Comparison of ENCODE assay signal across 1 cellular context in the genomic region with DNA sequence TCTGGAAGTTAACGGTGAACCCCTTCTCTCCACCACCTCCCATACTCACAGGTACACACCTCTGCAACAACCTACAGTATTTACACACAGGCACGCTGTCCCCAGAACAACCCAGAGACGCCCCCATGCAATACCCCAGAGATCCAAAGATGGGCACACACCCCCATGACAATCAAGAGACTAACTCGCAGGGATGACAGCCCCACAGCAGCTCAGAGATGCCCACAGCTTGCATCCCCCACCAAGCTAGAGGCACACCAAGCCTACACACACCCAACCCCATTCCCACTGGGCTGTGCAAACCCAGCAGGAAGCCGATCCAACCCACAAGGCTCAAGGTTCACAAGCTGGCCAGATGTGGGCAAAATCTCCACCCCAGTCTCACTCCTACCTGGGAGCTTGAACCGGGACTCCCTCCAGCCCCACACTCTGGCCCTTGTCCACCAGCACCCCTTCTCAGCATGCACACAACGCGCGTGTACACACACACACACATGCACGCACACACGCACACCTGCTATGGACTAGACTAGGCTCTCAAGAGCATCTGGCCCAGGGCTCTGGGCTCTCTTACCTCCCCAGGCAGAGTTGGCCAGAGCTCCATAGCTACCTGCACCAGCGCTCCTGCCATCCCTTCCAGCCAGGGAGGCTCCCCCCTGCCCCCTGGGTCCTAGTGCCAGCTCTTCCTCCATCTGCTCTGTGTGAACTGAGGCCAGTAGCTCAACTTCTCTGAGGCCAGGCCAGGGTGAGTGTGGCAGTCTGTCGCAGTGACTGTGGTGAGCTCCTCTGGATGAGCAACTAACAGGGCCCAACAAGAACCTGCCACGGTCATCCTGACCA.
TF ChIP-seq lines count a peak whose summit lies in the region.

No MANE protein-coding gene starts in this region.

TF ChIP-seq in HepG2, 621 proteins besides CTCF, POLR2A, EP300 and RAD21 (continued from another document and continues in another):
- TF ChIP-seq MLLT10 (CRISPR knock-in tag; IDR thresholded peaks at IDR 0.05) (no peak), ZNF616 (CRISPR knock-in tag; IDR thresholded peaks at IDR 0.05; ENCODE audit: low read depth) (peak; percentile 40; the same call in 1 of the 2 replicates), REPIN1 (CRISPR knock-in tag; IDR thresholded peaks at IDR 0.05; ENCODE audit: borderline replicate concordance, low read depth) (peak; percentile 38; the same call in 1 of the 2 replicates), FIP1L1 (IDR thresholded peaks at IDR 0.05; ENCODE audit: borderline replicate concordance, insufficient read depth, low read depth, low read length) (no peak), PRPF4 (IDR thresholded peaks at IDR 0.05; ENCODE audit: low read depth, low read length, poor library complexity, severe bottlenecking) (no peak), SAP130 (CRISPR knock-in tag; IDR thresholded peaks at IDR 0.05; ENCODE audit: low read depth) (peak; percentile 65), MATR3 (CRISPR knock-in tag; IDR thresholded peaks at IDR 0.05) (no peak), ZNF335 (CRISPR knock-in tag; IDR thresholded peaks at IDR 0.05) (no peak), ZNF263 (CRISPR knock-in tag; IDR thresholded peaks at IDR 0.05) (no peak; the same call in 1 of the 2 replicates), HES4 (CRISPR knock-in tag; IDR thresholded peaks at IDR 0.05; ENCODE audit: borderline replicate concordance) (no peak), ZKSCAN1 (IDR thresholded peaks at IDR 0.05; ENCODE audit: low read length) (no peak), ZNF121 (CRISPR knock-in tag; IDR thresholded peaks at IDR 0.05) (no peak), CHD4 (IDR thresholded peaks at IDR 0.05; ENCODE audit: borderline replicate concordance, low read length) (no peak), ZNF205 (CRISPR knock-in tag; IDR thresholded peaks at IDR 0.05) (no peak), YEATS4 (CRISPR knock-in tag; IDR thresholded peaks at IDR 0.05; ENCODE audit: borderline replicate concordance) (peak; percentile 77), KAT7 (CRISPR knock-in tag; IDR thresholded peaks at IDR 0.05; ENCODE audit: borderline replicate concordance) (no peak), ZNF879 (CRISPR knock-in tag; IDR thresholded peaks at IDR 0.05) (no peak), JDP2 (CRISPR knock-in tag; IDR thresholded peaks at IDR 0.05; ENCODE audit: borderline replicate concordance) (no peak), GLI4 (CRISPR knock-in tag; IDR thresholded peaks at IDR 0.05; ENCODE audit: borderline replicate concordance) (no peak), NR1H2 (CRISPR knock-in tag; IDR thresholded peaks at IDR 0.05; ENCODE audit: borderline replicate concordance, low read depth) (no peak), SRSF9 (IDR thresholded peaks at IDR 0.05; ENCODE audit: borderline replicate concordance, insufficient read depth, low read depth, low read length, poor library complexity, severe bottlenecking) (no peak), SNAPC2 (CRISPR knock-in tag; IDR thresholded peaks at IDR 0.05) (no peak), FOXK2 (IDR thresholded peaks at IDR 0.05) (no peak), NFKB2 (CRISPR knock-in tag; IDR thresholded peaks at IDR 0.05; ENCODE audit: borderline replicate concordance) (no peak; the same call in 1 of the 2 replicates), HOXA3 (CRISPR knock-in tag; IDR thresholded peaks at IDR 0.05) (peak; percentile 13; the same call in 1 of the 2 replicates), ZNF713 (CRISPR knock-in tag; IDR thresholded peaks at IDR 0.05) (no peak)
- TF ChIP-seq, protein P1, sequence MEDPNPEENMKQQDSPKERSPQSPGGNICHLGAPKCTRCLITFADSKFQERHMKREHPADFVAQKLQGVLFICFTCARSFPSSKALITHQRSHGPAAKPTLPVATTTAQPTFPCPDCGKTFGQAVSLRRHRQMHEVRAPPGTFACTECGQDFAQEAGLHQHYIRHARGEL (CRISPR knock-in tag; IDR thresholded peaks at IDR 0.05) = no peak
- TF ChIP-seq, protein P2, sequence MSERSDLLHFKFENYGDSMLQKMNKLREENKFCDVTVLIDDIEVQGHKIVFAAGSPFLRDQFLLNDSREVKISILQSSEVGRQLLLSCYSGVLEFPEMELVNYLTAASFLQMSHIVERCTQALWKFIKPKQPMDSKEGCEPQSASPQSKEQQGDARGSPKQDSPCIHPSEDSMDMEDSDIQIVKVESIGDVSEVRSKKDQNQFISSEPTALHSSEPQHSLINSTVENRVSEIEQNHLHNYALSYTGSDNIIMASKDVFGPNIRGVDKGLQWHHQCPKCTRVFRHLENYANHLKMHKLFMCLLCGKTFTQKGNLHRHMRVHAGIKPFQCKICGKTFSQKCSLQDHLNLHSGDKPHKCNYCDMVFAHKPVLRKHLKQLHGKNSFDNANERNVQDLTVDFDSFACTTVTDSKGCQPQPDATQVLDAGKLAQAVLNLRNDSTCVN (CRISPR knock-in tag; IDR thresholded peaks at IDR 0.05; ENCODE audit: borderline replicate concordance) = no peak
- TF ChIP-seq, protein P3, sequence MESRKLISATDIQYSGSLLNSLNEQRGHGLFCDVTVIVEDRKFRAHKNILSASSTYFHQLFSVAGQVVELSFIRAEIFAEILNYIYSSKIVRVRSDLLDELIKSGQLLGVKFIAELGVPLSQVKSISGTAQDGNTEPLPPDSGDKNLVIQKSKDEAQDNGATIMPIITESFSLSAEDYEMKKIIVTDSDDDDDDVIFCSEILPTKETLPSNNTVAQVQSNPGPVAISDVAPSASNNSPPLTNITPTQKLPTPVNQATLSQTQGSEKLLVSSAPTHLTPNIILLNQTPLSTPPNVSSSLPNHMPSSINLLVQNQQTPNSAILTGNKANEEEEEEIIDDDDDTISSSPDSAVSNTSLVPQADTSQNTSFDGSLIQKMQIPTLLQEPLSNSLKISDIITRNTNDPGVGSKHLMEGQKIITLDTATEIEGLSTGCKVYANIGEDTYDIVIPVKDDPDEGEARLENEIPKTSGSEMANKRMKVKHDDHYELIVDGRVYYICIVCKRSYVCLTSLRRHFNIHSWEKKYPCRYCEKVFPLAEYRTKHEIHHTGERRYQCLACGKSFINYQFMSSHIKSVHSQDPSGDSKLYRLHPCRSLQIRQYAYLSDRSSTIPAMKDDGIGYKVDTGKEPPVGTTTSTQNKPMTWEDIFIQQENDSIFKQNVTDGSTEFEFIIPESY (CRISPR knock-in tag; IDR thresholded peaks at IDR 0.05) = no peak
- TF ChIP-seq, protein P4, sequence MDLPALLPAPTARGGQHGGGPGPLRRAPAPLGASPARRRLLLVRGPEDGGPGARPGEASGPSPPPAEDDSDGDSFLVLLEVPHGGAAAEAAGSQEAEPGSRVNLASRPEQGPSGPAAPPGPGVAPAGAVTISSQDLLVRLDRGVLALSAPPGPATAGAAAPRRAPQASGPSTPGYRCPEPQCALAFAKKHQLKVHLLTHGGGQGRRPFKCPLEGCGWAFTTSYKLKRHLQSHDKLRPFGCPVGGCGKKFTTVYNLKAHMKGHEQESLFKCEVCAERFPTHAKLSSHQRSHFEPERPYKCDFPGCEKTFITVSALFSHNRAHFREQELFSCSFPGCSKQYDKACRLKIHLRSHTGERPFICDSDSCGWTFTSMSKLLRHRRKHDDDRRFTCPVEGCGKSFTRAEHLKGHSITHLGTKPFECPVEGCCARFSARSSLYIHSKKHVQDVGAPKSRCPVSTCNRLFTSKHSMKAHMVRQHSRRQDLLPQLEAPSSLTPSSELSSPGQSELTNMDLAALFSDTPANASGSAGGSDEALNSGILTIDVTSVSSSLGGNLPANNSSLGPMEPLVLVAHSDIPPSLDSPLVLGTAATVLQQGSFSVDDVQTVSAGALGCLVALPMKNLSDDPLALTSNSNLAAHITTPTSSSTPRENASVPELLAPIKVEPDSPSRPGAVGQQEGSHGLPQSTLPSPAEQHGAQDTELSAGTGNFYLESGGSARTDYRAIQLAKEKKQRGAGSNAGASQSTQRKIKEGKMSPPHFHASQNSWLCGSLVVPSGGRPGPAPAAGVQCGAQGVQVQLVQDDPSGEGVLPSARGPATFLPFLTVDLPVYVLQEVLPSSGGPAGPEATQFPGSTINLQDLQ (CRISPR knock-in tag; IDR thresholded peaks at IDR 0.05) = no peak
- TF ChIP-seq, protein P5, sequence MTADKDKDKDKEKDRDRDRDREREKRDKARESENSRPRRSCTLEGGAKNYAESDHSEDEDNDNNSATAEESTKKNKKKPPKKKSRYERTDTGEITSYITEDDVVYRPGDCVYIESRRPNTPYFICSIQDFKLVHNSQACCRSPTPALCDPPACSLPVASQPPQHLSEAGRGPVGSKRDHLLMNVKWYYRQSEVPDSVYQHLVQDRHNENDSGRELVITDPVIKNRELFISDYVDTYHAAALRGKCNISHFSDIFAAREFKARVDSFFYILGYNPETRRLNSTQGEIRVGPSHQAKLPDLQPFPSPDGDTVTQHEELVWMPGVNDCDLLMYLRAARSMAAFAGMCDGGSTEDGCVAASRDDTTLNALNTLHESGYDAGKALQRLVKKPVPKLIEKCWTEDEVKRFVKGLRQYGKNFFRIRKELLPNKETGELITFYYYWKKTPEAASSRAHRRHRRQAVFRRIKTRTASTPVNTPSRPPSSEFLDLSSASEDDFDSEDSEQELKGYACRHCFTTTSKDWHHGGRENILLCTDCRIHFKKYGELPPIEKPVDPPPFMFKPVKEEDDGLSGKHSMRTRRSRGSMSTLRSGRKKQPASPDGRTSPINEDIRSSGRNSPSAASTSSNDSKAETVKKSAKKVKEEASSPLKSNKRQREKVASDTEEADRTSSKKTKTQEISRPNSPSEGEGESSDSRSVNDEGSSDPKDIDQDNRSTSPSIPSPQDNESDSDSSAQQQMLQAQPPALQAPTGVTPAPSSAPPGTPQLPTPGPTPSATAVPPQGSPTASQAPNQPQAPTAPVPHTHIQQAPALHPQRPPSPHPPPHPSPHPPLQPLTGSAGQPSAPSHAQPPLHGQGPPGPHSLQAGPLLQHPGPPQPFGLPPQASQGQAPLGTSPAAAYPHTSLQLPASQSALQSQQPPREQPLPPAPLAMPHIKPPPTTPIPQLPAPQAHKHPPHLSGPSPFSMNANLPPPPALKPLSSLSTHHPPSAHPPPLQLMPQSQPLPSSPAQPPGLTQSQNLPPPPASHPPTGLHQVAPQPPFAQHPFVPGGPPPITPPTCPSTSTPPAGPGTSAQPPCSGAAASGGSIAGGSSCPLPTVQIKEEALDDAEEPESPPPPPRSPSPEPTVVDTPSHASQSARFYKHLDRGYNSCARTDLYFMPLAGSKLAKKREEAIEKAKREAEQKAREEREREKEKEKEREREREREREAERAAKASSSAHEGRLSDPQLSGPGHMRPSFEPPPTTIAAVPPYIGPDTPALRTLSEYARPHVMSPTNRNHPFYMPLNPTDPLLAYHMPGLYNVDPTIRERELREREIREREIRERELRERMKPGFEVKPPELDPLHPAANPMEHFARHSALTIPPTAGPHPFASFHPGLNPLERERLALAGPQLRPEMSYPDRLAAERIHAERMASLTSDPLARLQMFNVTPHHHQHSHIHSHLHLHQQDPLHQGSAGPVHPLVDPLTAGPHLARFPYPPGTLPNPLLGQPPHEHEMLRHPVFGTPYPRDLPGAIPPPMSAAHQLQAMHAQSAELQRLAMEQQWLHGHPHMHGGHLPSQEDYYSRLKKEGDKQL (CRISPR knock-in tag; IDR thresholded peaks at IDR 0.05; ENCODE audit: low read depth) = no peak
- TF ChIP-seq, protein P6, sequence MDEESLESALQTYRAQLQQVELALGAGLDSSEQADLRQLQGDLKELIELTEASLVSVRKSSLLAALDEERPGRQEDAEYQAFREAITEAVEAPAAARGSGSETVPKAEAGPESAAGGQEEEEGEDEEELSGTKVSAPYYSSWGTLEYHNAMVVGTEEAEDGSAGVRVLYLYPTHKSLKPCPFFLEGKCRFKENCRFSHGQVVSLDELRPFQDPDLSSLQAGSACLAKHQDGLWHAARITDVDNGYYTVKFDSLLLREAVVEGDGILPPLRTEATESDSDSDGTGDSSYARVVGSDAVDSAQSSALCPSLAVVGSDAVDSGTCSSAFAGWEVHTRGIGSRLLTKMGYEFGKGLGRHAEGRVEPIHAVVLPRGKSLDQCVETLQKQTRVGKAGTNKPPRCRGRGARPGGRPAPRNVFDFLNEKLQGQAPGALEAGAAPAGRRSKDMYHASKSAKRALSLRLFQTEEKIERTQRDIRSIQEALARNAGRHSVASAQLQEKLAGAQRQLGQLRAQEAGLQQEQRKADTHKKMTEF (CRISPR knock-in tag; IDR thresholded peaks at IDR 0.05) = no peak; the same call in 1 of the 2 replicates
- TF ChIP-seq, protein P7, sequence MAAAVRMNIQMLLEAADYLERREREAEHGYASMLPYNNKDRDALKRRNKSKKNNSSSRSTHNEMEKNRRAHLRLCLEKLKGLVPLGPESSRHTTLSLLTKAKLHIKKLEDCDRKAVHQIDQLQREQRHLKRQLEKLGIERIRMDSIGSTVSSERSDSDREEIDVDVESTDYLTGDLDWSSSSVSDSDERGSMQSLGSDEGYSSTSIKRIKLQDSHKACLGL (CRISPR knock-in tag; IDR thresholded peaks at IDR 0.05) = 0 out of 2 replicates have a peak, but pooled peaks have one; percentile 59
- TF ChIP-seq, protein P8, sequence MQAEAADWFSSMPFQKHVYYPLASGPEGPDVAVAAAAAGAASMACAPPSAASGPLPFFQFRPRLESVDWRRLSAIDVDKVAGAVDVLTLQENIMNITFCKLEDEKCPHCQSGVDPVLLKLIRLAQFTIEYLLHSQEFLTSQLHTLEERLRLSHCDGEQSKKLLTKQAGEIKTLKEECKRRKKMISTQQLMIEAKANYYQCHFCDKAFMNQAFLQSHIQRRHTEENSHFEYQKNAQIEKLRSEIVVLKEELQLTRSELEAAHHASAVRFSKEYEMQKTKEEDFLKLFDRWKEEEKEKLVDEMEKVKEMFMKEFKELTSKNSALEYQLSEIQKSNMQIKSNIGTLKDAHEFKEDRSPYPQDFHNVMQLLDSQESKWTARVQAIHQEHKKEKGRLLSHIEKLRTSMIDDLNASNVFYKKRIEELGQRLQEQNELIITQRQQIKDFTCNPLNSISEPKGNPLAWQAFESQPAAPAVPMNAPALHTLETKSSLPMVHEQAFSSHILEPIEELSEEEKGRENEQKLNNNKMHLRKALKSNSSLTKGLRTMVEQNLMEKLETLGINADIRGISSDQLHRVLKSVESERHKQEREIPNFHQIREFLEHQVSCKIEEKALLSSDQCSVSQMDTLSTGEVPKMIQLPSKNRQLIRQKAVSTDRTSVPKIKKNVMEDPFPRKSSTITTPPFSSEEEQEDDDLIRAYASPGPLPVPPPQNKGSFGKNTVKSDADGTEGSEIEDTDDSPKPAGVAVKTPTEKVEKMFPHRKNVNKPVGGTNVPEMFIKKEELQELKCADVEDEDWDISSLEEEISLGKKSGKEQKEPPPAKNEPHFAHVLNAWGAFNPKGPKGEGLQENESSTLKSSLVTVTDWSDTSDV (CRISPR knock-in tag; IDR thresholded peaks at IDR 0.05) = peak; percentile 45; the same call in 1 of the 2 replicates
- TF ChIP-seq, protein P9, sequence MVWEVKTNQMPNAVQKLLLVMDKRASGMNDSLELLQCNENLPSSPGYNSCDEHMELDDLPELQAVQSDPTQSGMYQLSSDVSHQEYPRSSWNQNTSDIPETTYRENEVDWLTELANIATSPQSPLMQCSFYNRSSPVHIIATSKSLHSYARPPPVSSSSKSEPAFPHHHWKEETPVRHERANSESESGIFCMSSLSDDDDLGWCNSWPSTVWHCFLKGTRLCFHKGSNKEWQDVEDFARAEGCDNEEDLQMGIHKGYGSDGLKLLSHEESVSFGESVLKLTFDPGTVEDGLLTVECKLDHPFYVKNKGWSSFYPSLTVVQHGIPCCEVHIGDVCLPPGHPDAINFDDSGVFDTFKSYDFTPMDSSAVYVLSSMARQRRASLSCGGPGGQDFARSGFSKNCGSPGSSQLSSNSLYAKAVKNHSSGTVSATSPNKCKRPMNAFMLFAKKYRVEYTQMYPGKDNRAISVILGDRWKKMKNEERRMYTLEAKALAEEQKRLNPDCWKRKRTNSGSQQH (CRISPR knock-in tag; IDR thresholded peaks at IDR 0.05; ENCODE audit: low read depth) = no peak
- TF ChIP-seq, protein P10, sequence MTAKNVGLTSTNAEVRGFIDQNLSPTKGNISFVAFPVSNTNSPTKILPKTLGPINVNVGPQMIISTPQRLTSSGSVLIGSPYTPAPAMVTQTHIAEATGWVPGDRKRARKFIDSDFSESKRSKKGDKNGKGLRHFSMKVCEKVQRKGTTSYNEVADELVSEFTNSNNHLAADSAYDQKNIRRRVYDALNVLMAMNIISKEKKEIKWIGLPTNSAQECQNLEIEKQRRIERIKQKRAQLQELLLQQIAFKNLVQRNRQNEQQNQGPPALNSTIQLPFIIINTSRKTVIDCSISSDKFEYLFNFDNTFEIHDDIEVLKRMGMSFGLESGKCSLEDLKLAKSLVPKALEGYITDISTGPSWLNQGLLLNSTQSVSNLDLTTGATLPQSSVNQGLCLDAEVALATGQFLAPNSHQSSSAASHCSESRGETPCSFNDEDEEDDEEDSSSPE (CRISPR knock-in tag; IDR thresholded peaks at IDR 0.05) = no peak
